Comparison of ENCODE assay signal across 8 cellular contexts in genomic region chr18:35040988-35041751, GRCh38. TPM values are rescaled to one million over a fixed set of nuclear protein-coding genes. Genes with fewer than 3 reads are reported as not detected.
DNase-seq lines count a peak whose midpoint lies in the region; ATAC-seq and TF ChIP-seq lines count a peak whose summit lies in the region.

MAPRE2 (plus strand) TSS chr18:35041413; CDS start chr18:35041540, 127 bp downstream.

- H4K20me1 ChIP-seq in PC-3 (ENCODE audit: low read length), result no peaks in the 10 kb centered on the region

- H3K36me3 ChIP-seq in PC-3 (ENCODE audit: low read depth, low read length) (no peaks in the 10 kb centered on the region), mucosa of rectum (ENCODE audit: control insufficient read depth in 2 of 2, insufficient read depth in 2 of 2, low read length in 2 of 2) (no peaks in the 10 kb centered on the region)

- TF ChIP-seq CTCF in PC-3 (conservative IDR thresholded peaks at IDR 0.05; ENCODE audit: low read depth, low read length), result no peak
- no peak for TF ChIP-seq CTCF in epithelial cell of proximal tubule (conservative IDR thresholded peaks at IDR 0.05; ENCODE audit: low read depth, low read length)

- H3K9ac ChIP-seq in PC-3 (ENCODE audit: low read length) (peak within 1 kb of the TSS; percentile 35), mucosa of rectum (ENCODE audit: low read depth in 1 of 2, low read length in 2 of 2) (peak within 1 kb of the TSS; percentile 63 to 87)

- H3K4me3 ChIP-seq in PC-3 (ENCODE audit: low read length), result peak within 1 kb of the TSS; percentile 75
- peak within 1 kb of the TSS; percentile 95 for H3K4me3 ChIP-seq in epithelial cell of proximal tubule (ENCODE audit: low read depth, low read length)
- peak within 1 kb of the TSS; percentile 76 to 98 for H3K4me3 ChIP-seq in mucosa of rectum (ENCODE audit: low read length in 2 of 2)

- no peaks in the 10 kb centered on the region for H3K79me2 ChIP-seq in PC-3 (ENCODE audit: low read length)

- H3K4me1 ChIP-seq in PC-3 (ENCODE audit: insufficient read depth, low read length), result peaks cover 5% of the 10 kb centered on the region; the same call in 1 of the 2 replicates
- H3K4me1 ChIP-seq in mucosa of rectum (ENCODE audit: control insufficient read depth in 2 of 2, insufficient read depth in 2 of 2, low read length in 2 of 2), result peaks cover 15 to 20% of the 10 kb centered on the region in 2 donors

- ATAC-seq in GM21576 (IDR thresholded peaks at IDR 0.05; ENCODE audit: unreplicated experiment), result peak; percentile 69
- ATAC-seq in PC-3, result peak; percentile 90

- POLR2A ChIA-PET in PC-3 (lab: Charles Lee; ENCODE audit: unreplicated experiment), result no interaction called here

- H3F3A ChIP-seq in PC-3 (ENCODE audit: low read length, unreplicated experiment), result no peaks in the 10 kb centered on the region

- peak within 1 kb of the TSS; percentile 84 for H2AFZ ChIP-seq in PC-3 (ENCODE audit: low read length)

- no peaks in the 10 kb centered on the region for H3K9me3 ChIP-seq in PC-3 (ENCODE audit: low read length)
- H3K9me3 ChIP-seq in mucosa of rectum (ENCODE audit: control insufficient read depth in 2 of 2, low read length in 2 of 2), result no peaks in the 10 kb centered on the region

- TF ChIP-seq RAD21 in Ishikawa (IDR thresholded peaks at IDR 0.05; ENCODE audit: low read depth), result no peak

- peak; percentile 85 for DNase-seq in DMS114 treated with DMSO at 0.1 percent for 48 hours (lab: John Stamatoyannopoulos, UW; ENCODE audit: unreplicated experiment)
- peak; percentile 70 for DNase-seq in PC-3
- peak; percentile 100 for DNase-seq in activated T-cell treated with anti-CD3 and anti-CD28 coated beads, Interleukin-2, amount 50 U/mL, for 1 hour
- DNase-seq in epithelial cell of proximal tubule (ENCODE audit: low read depth), result peak; percentile 33
- DNase-seq in stimulated activated CD8-positive, alpha-beta memory T cell treated with anti-CD3 and anti-CD28 coated beads, Interleukin-4, amount 100 ng/mL, for 48 hours, result peak; percentile 100

- no peak for TF ChIP-seq EP300 in Ishikawa (IDR thresholded peaks at IDR 0.05; ENCODE audit: borderline replicate concordance)

- intact Hi-C loops in PC-3 (cut with micrococcal nuclease), result no loop called here

- no peaks in the 10 kb centered on the region for H3K9me2 ChIP-seq in PC-3 (replicated peaks; ENCODE audit: low read length)

- CTCF ChIA-PET in PC-3 (lab: Charles Lee), result no interaction called here

- H3K27me3 ChIP-seq in PC-3 (ENCODE audit: low read length), result no peaks in the 10 kb centered on the region
- H3K27me3 ChIP-seq in mucosa of rectum (ENCODE audit: control insufficient read depth in 2 of 2, insufficient read depth in 2 of 2, low read length in 2 of 2), result no peaks in the 10 kb centered on the region

- H3K4me2 ChIP-seq in PC-3 (ENCODE audit: low read length), result peak within 1 kb of the TSS; percentile 89

- H3K27ac ChIP-seq in PC-3 (ENCODE audit: low read length) (no peak within 1 kb of the TSS), mucosa of rectum (ENCODE audit: low read depth in 2 of 2, low read length in 2 of 2) (peak within 1 kb of the TSS; percentile 67 to 92)

- no TSS peak for BruUV-seq in PC-3 (replicated peaks; lab: Mats Ljungman, UMichigan)

TF ChIP-seq in Ishikawa, 13 proteins besides CTCF, POLR2A, EP300 and RAD21:
- TF ChIP-seq TAF1 (IDR thresholded peaks at IDR 0.05; ENCODE audit: low read depth) (peak; percentile 83), CREB1 (IDR thresholded peaks at IDR 0.05; ENCODE audit: low read depth) (peak; percentile 38; the same call in 1 of the 2 replicates), MAX (IDR thresholded peaks at IDR 0.05) (peak; percentile 76), ZBTB7A (IDR thresholded peaks at IDR 0.05; ENCODE audit: low read depth) (no peak), NFIC (IDR thresholded peaks at IDR 0.05) (no peak), REST (IDR thresholded peaks at IDR 0.05; ENCODE audit: low read depth) (no peak), TEAD4 (IDR thresholded peaks at IDR 0.05) (no peak; the same call in 1 of the 2 replicates), EGR1 (IDR thresholded peaks at IDR 0.05) (no peak), CEBPB (IDR thresholded peaks at IDR 0.05) (no peak), YY1 (IDR thresholded peaks at IDR 0.05; ENCODE audit: low read depth) (0 out of 2 replicates have a peak, but pooled peaks have one; percentile 19), TCF12 (IDR thresholded peaks at IDR 0.05; ENCODE audit: low read depth) (peak; percentile 28; the same call in 1 of the 2 replicates), FOXM1 (IDR thresholded peaks at IDR 0.05; ENCODE audit: borderline replicate concordance, low read depth) (no peak)
- TF ChIP-seq, protein P1, sequence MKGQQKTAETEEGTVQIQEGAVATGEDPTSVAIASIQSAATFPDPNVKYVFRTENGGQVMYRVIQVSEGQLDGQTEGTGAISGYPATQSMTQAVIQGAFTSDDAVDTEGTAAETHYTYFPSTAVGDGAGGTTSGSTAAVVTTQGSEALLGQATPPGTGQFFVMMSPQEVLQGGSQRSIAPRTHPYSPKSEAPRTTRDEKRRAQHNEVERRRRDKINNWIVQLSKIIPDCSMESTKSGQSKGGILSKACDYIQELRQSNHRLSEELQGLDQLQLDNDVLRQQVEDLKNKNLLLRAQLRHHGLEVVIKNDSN (IDR thresholded peaks at IDR 0.05), result peak; percentile 99
TF ChIP-seq in Ishikawa: peak in this region for 6.

RNA-seq across cellular contexts. Expression of gene MAPRE2, which starts in this region (rescaled TPM):
- 2.8 and 2.9 TPM in 2 replicates for total RNA-seq in PC-3 (2014; rRNA removed)
- total RNA-seq in epithelial cell of proximal tubule, result 13.2 and 14.8 TPM in 2 replicates

Comparison
In these comparisons a context has a peak if more than half of its experiments do, and no peak if none do; other contexts are left out.
1. DNase-seq: peak in every context shown above with its lines; median percentile 100 in activated T-cell treated with anti-CD3 and anti-CD28 coated beads, Interleukin-2, amount 50 U/mL, for 1 hour; 100 in stimulated activated CD8-positive, alpha-beta memory T cell treated with anti-CD3 and anti-CD28 coated beads, Interleukin-4, amount 100 ng/mL, for 48 hours; 85 in DMS114 treated with DMSO at 0.1 percent for 48 hours; 70 in PC-3; 33 in epithelial cell of proximal tubule.